7 cellular contexts compared by ENCODE assay signal in the genomic region with DNA sequence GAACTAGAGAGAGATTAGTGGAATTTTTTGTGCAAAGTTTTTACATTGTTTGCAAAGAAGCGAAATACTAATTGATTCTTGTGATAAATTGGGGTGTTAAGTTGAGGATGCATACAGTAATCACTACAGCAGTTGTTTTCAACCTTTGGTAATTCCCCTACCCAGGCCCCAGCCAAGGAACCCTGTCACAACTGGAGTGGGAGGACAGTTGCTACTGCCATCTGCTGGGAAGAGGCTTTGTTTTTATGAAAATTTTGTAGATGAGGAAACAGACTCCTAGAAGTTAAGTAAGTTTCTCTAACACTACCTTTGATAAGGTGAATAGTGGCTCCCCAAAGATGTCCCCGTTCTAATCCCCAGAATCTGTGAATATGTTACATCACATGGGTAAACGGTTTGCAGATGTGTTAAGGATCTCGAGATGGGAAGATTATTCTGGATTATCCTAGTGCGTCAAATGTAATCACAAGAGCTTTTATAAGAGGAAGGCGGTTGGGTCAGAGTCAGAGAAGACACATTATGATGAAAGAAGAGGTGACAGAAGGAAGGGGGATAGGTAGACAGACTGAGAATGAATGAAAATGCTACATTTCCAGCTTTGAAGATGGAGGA. TPM values are rescaled to one million over a fixed set of nuclear protein-coding genes. Genes with fewer than 3 reads are reported as not detected.
DNase-seq lines count a peak whose midpoint lies in the region; ATAC-seq and TF ChIP-seq lines count a peak whose summit lies in the region.

No MANE protein-coding gene starts in this region.

- H3K9me3 ChIP-seq in DND-41 (ENCODE audit: insufficient read depth, low read length, severe bottlenecking) (no peaks in the 10 kb centered on the region), WERI-Rb-1 (ENCODE audit: severe bottlenecking) (no peaks in the 10 kb centered on the region), left ventricle myocardium inferior (replicated peaks) (peaks cover 7% of the 10 kb centered on the region), testis (no peaks in the 10 kb centered on the region)

- H3K79me2 ChIP-seq in DND-41 (ENCODE audit: insufficient read depth, low read length), result no peaks in the 10 kb centered on the region

- peak; percentile 56 for TF ChIP-seq CTCF in DND-41 (IDR thresholded peaks at IDR 0.05; ENCODE audit: borderline replicate concordance, extremely low read depth, low read length, poor library complexity, severe bottlenecking)
- TF ChIP-seq CTCF in WERI-Rb-1 (IDR thresholded peaks at IDR 0.05; ENCODE audit: low read depth, low read length), result peak; percentile 46
- TF ChIP-seq CTCF in left ventricle myocardium inferior (IDR thresholded peaks at IDR 0.05; ENCODE audit: borderline replicate concordance), result peak; percentile 59
- peak in 2 of 3 experiments; percentile 25 to 30 for TF ChIP-seq CTCF in testis (IDR thresholded peaks at IDR 0.05)

- 87 to 92% methylated on average over 6 of the region's 6 CpGs for WGBS in testis, 2 donors

- H3K27me3 ChIP-seq in DND-41 (ENCODE audit: insufficient read depth, low read length, poor library complexity), result no peaks in the 10 kb centered on the region
- H3K27me3 ChIP-seq in WERI-Rb-1 (ENCODE audit: insufficient read depth, low read depth, severe bottlenecking), result no peaks in the 10 kb centered on the region
- H3K27me3 ChIP-seq in left ventricle myocardium inferior (ENCODE audit: low read depth), result no peaks in the 10 kb centered on the region
- no peaks in the 10 kb centered on the region for H3K27me3 ChIP-seq in testis

- H3K4me2 ChIP-seq in DND-41 (ENCODE audit: insufficient read depth, low read length), result no peak overlapping the region

- H3K9ac ChIP-seq in DND-41 (ENCODE audit: low read depth, low read length), result no peak overlapping the region

- H3K27ac ChIP-seq in DND-41 (ENCODE audit: low read length) (no peak overlapping the region), WERI-Rb-1 (no peak overlapping the region), left ventricle myocardium inferior (replicated peaks) (no peak overlapping the region), testis (no peak overlapping the region)

- H3K36me3 ChIP-seq in DND-41 (ENCODE audit: insufficient read depth, low read length), result no peaks in the 10 kb centered on the region
- no peaks in the 10 kb centered on the region for H3K36me3 ChIP-seq in WERI-Rb-1
- no peaks in the 10 kb centered on the region for H3K36me3 ChIP-seq in left ventricle myocardium inferior
- no peaks in the 10 kb centered on the region for H3K36me3 ChIP-seq in testis (ENCODE audit: low read depth, missing control alignments)

- intact Hi-C loops in left ventricle myocardium inferior (cut with micrococcal nuclease) (no loop called here), testis (cut with DNase I; ENCODE audit: low total_unique reads) (no loop called here)

- ATAC-seq in DND-41 (ENCODE audit: insufficient read depth, low read depth) (no peak), GM18907 (IDR thresholded peaks at IDR 0.05; ENCODE audit: unreplicated experiment) (peak; percentile 82), GM19328 (IDR thresholded peaks at IDR 0.05; ENCODE audit: unreplicated experiment) (no peak)

- no peaks in the 10 kb centered on the region for H4K20me1 ChIP-seq in DND-41 (ENCODE audit: insufficient read depth, low read length)

- DNase-seq in DND-41 (peak; percentile 10), HT1080 (ENCODE audit: low read depth) (peak; percentile 6), WERI-Rb-1 (peak; percentile 49), left ventricle myocardium inferior (no peak), testis (peak; percentile 28)

- H3K4me1 ChIP-seq in DND-41 (ENCODE audit: insufficient read depth, low read length) (no peaks in the 10 kb centered on the region), left ventricle myocardium inferior (no peaks in the 10 kb centered on the region), testis (no peaks in the 10 kb centered on the region)

- H3K4me3 ChIP-seq in DND-41 (ENCODE audit: low read depth in 1 of 2, low read length in 2 of 2) (no peak overlapping the region), WERI-Rb-1 (ENCODE audit: low read depth, low read length) (no peak overlapping the region), left ventricle myocardium inferior (no peak overlapping the region), testis (no peak overlapping the region)

- no peak overlapping the region for H2AFZ ChIP-seq in DND-41 (ENCODE audit: low read depth, low read length)

- no peak for TF ChIP-seq POLR2A in testis (IDR thresholded peaks at IDR 0.05)

RNA-seq across cellular contexts. Expression of a gene that starts 34.0 kb away (rescaled TPM):
- total RNA-seq in HT1080 (2014; rRNA removed; shearing (Covaris generic)), result 0.05 and 0.10 TPM in 2 replicates
- not detected in 2 replicates for polyA plus RNA-seq in HT1080 (2015; cell fraction: cytosol; rRNA removed)
- polyA plus RNA-seq in HT1080 (2015; cell fraction: nucleus; rRNA removed), result not detected in 2 replicates
- total RNA-seq in left ventricle myocardium inferior (not detected), testis (10 to 100 TPM in 1 of 2 donors, 1 to 10 TPM in 1; 7.4 to 12.1 TPM)
- 43.6 TPM for polyA plus RNA-seq in testis (ENCODE audit: insufficient read depth, low read depth, low replicate concordance)
